9 cellular contexts compared by ENCODE assay signal in genomic region chr16:15951852-15952251, GRCh38. TPM values are rescaled to one million over a fixed set of nuclear protein-coding genes. Genes with fewer than 3 reads are reported as not detected.
DNase-seq lines count a peak whose midpoint lies in the region; ATAC-seq and TF ChIP-seq lines count a peak whose summit lies in the region.
"Had no signal": no experiment of that assay in that cellular context is flagged by ENCODE, and none has a peak within 500 bp of the region (broad histone marks: within the 10 kb centered on the region; RNA-seq: fewer than 3 reads in every experiment).

No MANE protein-coding gene starts in this region.

- H3K4me2 ChIP-seq in SU-DHL-6 (ENCODE audit: low read depth, low read length, poor library complexity, severe bottlenecking) = peak overlapping the region; percentile 73

- peak overlapping the region; percentile 88 for H3K27ac Mint-ChIP-seq in activated T-cell treated with anti-CD3 and anti-CD28 coated beads, Interleukin-2, amount 50 U/mL, for 24 hours

- H3K36me3 ChIP-seq in SU-DHL-6 (ENCODE audit: low read length) = no peaks in the 10 kb centered on the region
- no peaks in the 10 kb centered on the region for H3K36me3 ChIP-seq in gastroesophageal sphincter
- H3K36me3 ChIP-seq in testis (ENCODE audit: low read depth, missing control alignments) = no peaks in the 10 kb centered on the region

- WGBS in gastroesophageal sphincter (ENCODE audit: low coverage in 1 of 2), 2 donors = 68 to 93% methylated on average over 2 to 4 of the region's 8 CpGs
- 53 to 60% methylated on average over 8 of the region's 8 CpGs for WGBS in testis, 2 donors

- no peak for TF ChIP-seq POLR2A in gastroesophageal sphincter (IDR thresholded peaks at IDR 0.05)
- no peak for TF ChIP-seq POLR2A in testis (IDR thresholded peaks at IDR 0.05)

- H3K27me3 ChIP-seq in SU-DHL-6 (ENCODE audit: low read length) (no peaks in the 10 kb centered on the region), gastroesophageal sphincter (no peaks in the 10 kb centered on the region), testis (no peaks in the 10 kb centered on the region)

- H3F3A ChIP-seq in SU-DHL-6 (ENCODE audit: insufficient read depth) = no peaks in the 10 kb centered on the region; the same call in 1 of the 2 replicates

- no peak for TF ChIP-seq EP300 in gastroesophageal sphincter (IDR thresholded peaks at IDR 0.05)

- H3K4me3 ChIP-seq in SU-DHL-6 (ENCODE audit: insufficient read depth, low read length, poor library complexity, severe bottlenecking) (no peak overlapping the region), gastroesophageal sphincter (peak overlapping the region; percentile 74 to 96), testis (no peak overlapping the region)

- peak; percentile 36 for DNase-seq in activated T-cell treated with anti-CD3 and anti-CD28 coated beads, Interleukin-2, amount 50 U/mL, for 24 hours
- no peak for DNase-seq in activated T-cell treated with anti-CD3 and anti-CD28 coated beads for 4 hours
- DNase-seq in testis = peak; percentile 70
- DNase-seq: NCI-H1105 treated with DMSO at 0.1 percent for 48 hours had no signal

- H2AFZ ChIP-seq in SU-DHL-6 (ENCODE audit: low read depth, low read length, severe bottlenecking) = no peak overlapping the region

- ATAC-seq in gastroesophageal sphincter (no peak), HG02870 (IDR thresholded peaks at IDR 0.05; ENCODE audit: unreplicated experiment) (no peak), GM21723 (IDR thresholded peaks at IDR 0.05; ENCODE audit: unreplicated experiment) (no peak), HG03039 (IDR thresholded peaks at IDR 0.05; ENCODE audit: unreplicated experiment) (no peak)

- no peaks in the 10 kb centered on the region for H3K9me3 ChIP-seq in SU-DHL-6 (ENCODE audit: insufficient read depth, low read length)
- H3K9me3 ChIP-seq in gastroesophageal sphincter = no peaks in the 10 kb centered on the region
- no peaks in the 10 kb centered on the region for H3K9me3 ChIP-seq in testis

- peak overlapping the region; percentile 98 for H3K4me3 Mint-ChIP-seq in activated T-cell treated with anti-CD3 and anti-CD28 coated beads, Interleukin-2, amount 50 U/mL, for 24 hours

- H3K9me2 ChIP-seq in SU-DHL-6 (replicated peaks; ENCODE audit: insufficient read depth, low read length) = no peaks in the 10 kb centered on the region

- H3K4me1 ChIP-seq in gastroesophageal sphincter (peaks cover 0 to 77% (median 35%) of the 10 kb centered on the region in 3 donors), testis (peaks cover 29% of the 10 kb centered on the region)

- H3K27ac ChIP-seq in SU-DHL-6 (ENCODE audit: low read depth, low read length) (no peak overlapping the region), gastroesophageal sphincter (peak overlapping the region; percentile 90 to 98 (median 93)), testis (peak overlapping the region; percentile 71 to 91)

- H3K79me2 ChIP-seq in SU-DHL-6 (ENCODE audit: insufficient read depth, low read length) = peaks cover 72% of the 10 kb centered on the region

- H3K9me3 Mint-ChIP-seq in activated T-cell treated with anti-CD3 and anti-CD28 coated beads, Interleukin-2, amount 50 U/mL, for 24 hours = no peaks in the 10 kb centered on the region

- no peaks in the 10 kb centered on the region; the same call in 1 of the 2 replicates for H4K20me1 ChIP-seq in SU-DHL-6 (ENCODE audit: low read depth, low read length)

- H3K9ac ChIP-seq in SU-DHL-6 (ENCODE audit: low read length) = no peak overlapping the region

- TF ChIP-seq CTCF in SU-DHL-6 (IDR thresholded peaks at IDR 0.05; ENCODE audit: insufficient read depth, low read length, poor library complexity, severe bottlenecking) (no peak), gastroesophageal sphincter (IDR thresholded peaks at IDR 0.05) (no peak), testis (IDR thresholded peaks at IDR 0.05) (no peak)

- peaks cover 53% of the 10 kb centered on the region for H3K36me3 Mint-ChIP-seq in activated T-cell treated with anti-CD3 and anti-CD28 coated beads, Interleukin-2, amount 50 U/mL, for 24 hours (ENCODE audit: low read depth)

- no peaks in the 10 kb centered on the region for H3K27me3 Mint-ChIP-seq in activated T-cell treated with anti-CD3 and anti-CD28 coated beads, Interleukin-2, amount 50 U/mL, for 24 hours

- H3K4me1 Mint-ChIP-seq in activated T-cell treated with anti-CD3 and anti-CD28 coated beads, Interleukin-2, amount 50 U/mL, for 24 hours (ENCODE audit: low read depth) = peaks cover 60% of the 10 kb centered on the region

- intact Hi-C loops in testis (cut with DNase I; ENCODE audit: low total_unique reads) = no loop called here

RNA-seq across cellular contexts. Expression of gene ABCC1, which starts 2.4 kb away (rescaled TPM):
- total RNA-seq in gastroesophageal sphincter = 100 to 1,000 TPM in 1 of 4 donors, 10 to 100 TPM in 3; 50.8 to 122 (median 63.1) TPM
- 10 to 100 TPM; 88.0 to 90.6 TPM for total RNA-seq in testis
- 54.7 TPM for polyA plus RNA-seq in testis (ENCODE audit: insufficient read depth, low read depth, low replicate concordance)

Comparison
In these comparisons a context has a peak if more than half of its experiments do, and no peak if none do; other contexts are left out.
1. H3K4me3 ChIP-seq: peak in gastroesophageal sphincter (2 of 2); none in SU-DHL-6 (single experiment) and testis (0 of 2).